Comparison of ENCODE assay signal across 11 cellular contexts in genomic region chr5:119322312-119322947, GRCh38. TPM values are rescaled to one million over a fixed set of nuclear protein-coding genes. Genes with fewer than 3 reads are reported as not detected.
DNase-seq lines count a peak whose midpoint lies in the region; ATAC-seq and TF ChIP-seq lines count a peak whose summit lies in the region.
"Had no signal": no experiment of that assay in that cellular context is flagged by ENCODE, and none has a peak within 500 bp of the region (broad histone marks: within the 10 kb centered on the region; RNA-seq: fewer than 3 reads in every experiment).

No MANE protein-coding gene starts in this region.

- no peaks in the 10 kb centered on the region for H3K36me3 ChIP-seq in CD8-positive, alpha-beta memory T cell (ENCODE audit: insufficient read depth, low read length)
- H3K36me3 ChIP-seq in body of pancreas (replicated peaks in 1 of 2; ENCODE audit: insufficient read depth in 1 of 2, low read depth in 2 of 2), result no peaks in the 10 kb centered on the region
- H3K36me3 ChIP-seq in osteoblast (ENCODE audit: insufficient read depth, low read length), result no peaks in the 10 kb centered on the region

- no peaks in the 10 kb centered on the region for H3K27me3 Mint-ChIP-seq in CD8-positive, alpha-beta memory T cell

- no peak for TF ChIP-seq CTCF in body of pancreas (IDR thresholded peaks at IDR 0.05)
- no peak for TF ChIP-seq CTCF in osteoblast (IDR thresholded peaks at IDR 0.05; ENCODE audit: extremely low read depth, low read depth, low read length)

- no peaks in the 10 kb centered on the region for H3K9me3 ChIP-seq in CD8-positive, alpha-beta memory T cell (ENCODE audit: low read length)
- no peaks in the 10 kb centered on the region for H3K9me3 ChIP-seq in body of pancreas
- no peaks in the 10 kb centered on the region for H3K9me3 ChIP-seq in osteoblast (ENCODE audit: low read depth, low read length)

- CTCF ChIA-PET in CD8-positive, alpha-beta memory T cell (lab: Charles Lee), result interaction anchor here (0.9 to 1.3 kb wide), 4 partner anchors 11 to 90 kb away, joined by 3 read pairs; no protein-coding TSS in a partner anchor

- 74 to 79% methylated on average over 7 of the region's 7 CpGs for WGBS in body of pancreas, 2 donors

- no peak overlapping the region for H3K4me3 ChIP-seq in CD8-positive, alpha-beta memory T cell (ENCODE audit: low read length)
- H3K4me3 ChIP-seq in body of pancreas, result no peak overlapping the region
- H3K4me3 ChIP-seq in osteoblast (ENCODE audit: insufficient read depth, low read length), result no peak overlapping the region

- no peak for DNase-seq in CD8-positive, alpha-beta memory T cell
- DNase-seq in LoVo (ENCODE audit: low spot score), result peak; percentile 45
- no peak for DNase-seq in body of pancreas
- DNase-seq in osteoblast (ENCODE audit: insufficient read length, low spot score, missing footprints), result no peak
- DNase-seq in amniotic stem cell (lab: John Stamatoyannopoulos, UW), result no peak
- no peak for DNase-seq in foreskin melanocyte
- DNase-seq: activated effector memory CD4-positive, alpha-beta T cell treated with Interleukin-2 at 50 U/mL for 16 hours; NCI-H1436 treated with DMSO at 0.1 percent for 48 hours; SHP77 treated with DMSO at 0.1 percent for 48 hours had no signal

- peak overlapping the region; percentile 84 to 96 (median 90) for H3K27ac Mint-ChIP-seq in CD8-positive, alpha-beta memory T cell

- H3K4me3 Mint-ChIP-seq in CD8-positive, alpha-beta memory T cell, result peak overlapping the region in 6 of 7 donors; percentile 19 to 55 (median 28)

- peaks cover 0 to 13% (median 11%) of the 10 kb centered on the region in 3 donors for H3K36me3 Mint-ChIP-seq in CD8-positive, alpha-beta memory T cell

- TF ChIP-seq POLR2A in body of pancreas (IDR thresholded peaks at IDR 0.05), result no peak

- ATAC-seq in body of pancreas (no peak), HG02588 (IDR thresholded peaks at IDR 0.05; ENCODE audit: unreplicated experiment) (no peak), GM18907 (IDR thresholded peaks at IDR 0.05; ENCODE audit: unreplicated experiment) (no peak)

- H3K4me1 ChIP-seq in CD8-positive, alpha-beta memory T cell (ENCODE audit: insufficient read depth, low read length), result peaks cover 95% of the 10 kb centered on the region
- H3K4me1 ChIP-seq in body of pancreas (peaks cover 44% of the 10 kb centered on the region), osteoblast (ENCODE audit: insufficient read depth, low read length) (peaks cover 38% of the 10 kb centered on the region)

- intact Hi-C loops in body of pancreas (cut with DNase I), result no loop called here

- no peaks in the 10 kb centered on the region for H4K20me1 ChIP-seq in osteoblast (ENCODE audit: insufficient read depth, low read length)

- no peaks in the 10 kb centered on the region for H3K9me3 Mint-ChIP-seq in CD8-positive, alpha-beta memory T cell

- peak overlapping the region; percentile 42 for H2AFZ ChIP-seq in osteoblast (ENCODE audit: low read length)

- no peaks in the 10 kb centered on the region for H3K27me3 ChIP-seq in CD8-positive, alpha-beta memory T cell (ENCODE audit: insufficient read depth, low read length, poor library complexity, severe bottlenecking)
- H3K27me3 ChIP-seq in body of pancreas (no peaks in the 10 kb centered on the region), osteoblast (ENCODE audit: insufficient read depth, low read length) (no peaks in the 10 kb centered on the region)

- H3K4me1 Mint-ChIP-seq in CD8-positive, alpha-beta memory T cell, result peaks cover 90 to 97% (median 97%) of the 10 kb centered on the region in 3 donors

- peak overlapping the region; percentile 75 for H3K27ac ChIP-seq in CD8-positive, alpha-beta memory T cell (ENCODE audit: low read depth, low read length)
- peak overlapping the region in 3 of 4 donors; percentile 34 to 86 (median 80) for H3K27ac ChIP-seq in body of pancreas
- peak overlapping the region; percentile 89 for H3K27ac ChIP-seq in osteoblast (ENCODE audit: low read depth, low read length)

- POLR2A ChIA-PET in CD8-positive, alpha-beta memory T cell (lab: Charles Lee), result interaction anchor here (1.0 kb wide), 1 partner anchor 18 kb away, joined by 3 read pairs; no protein-coding TSS in a partner anchor

- peaks cover 17% of the 10 kb centered on the region for H3K79me2 ChIP-seq in osteoblast (ENCODE audit: insufficient read depth, low read length)

- H3K4me2 ChIP-seq in osteoblast (ENCODE audit: insufficient read depth, low read length), result no peak overlapping the region

RNA-seq across cellular contexts. Expression of gene TNFAIP8, which starts 33.4 kb away (rescaled TPM):
- 100 to 1,000 TPM; 295 to 311 TPM for total RNA-seq in CD8-positive, alpha-beta memory T cell
- polyA plus RNA-seq in CD8-positive, alpha-beta memory T cell, result 207 TPM
- total RNA-seq in body of pancreas, result 10 to 100 TPM; 15.8 to 32.3 TPM
- total RNA-seq in osteoblast, result 23.2 and 26.2 TPM in 2 replicates

Comparison
In these comparisons a context has a peak if more than half of its experiments do, and no peak if none do; other contexts are left out.
1. RNA of gene TNFAIP8, which starts 33.4 kb away (total RNA-seq): 295 to 311 TPM in CD8-positive, alpha-beta memory T cell; 15.8 to 32.3 TPM in body of pancreas and 23.2 to 26.2 TPM in osteoblast; every median in the first group is over 4 times any median in the second.
2. Peak in every context shown above with its lines, with median percentiles within 50 percentile points of each other: H3K27ac ChIP-seq.